In the genomic region with DNA sequence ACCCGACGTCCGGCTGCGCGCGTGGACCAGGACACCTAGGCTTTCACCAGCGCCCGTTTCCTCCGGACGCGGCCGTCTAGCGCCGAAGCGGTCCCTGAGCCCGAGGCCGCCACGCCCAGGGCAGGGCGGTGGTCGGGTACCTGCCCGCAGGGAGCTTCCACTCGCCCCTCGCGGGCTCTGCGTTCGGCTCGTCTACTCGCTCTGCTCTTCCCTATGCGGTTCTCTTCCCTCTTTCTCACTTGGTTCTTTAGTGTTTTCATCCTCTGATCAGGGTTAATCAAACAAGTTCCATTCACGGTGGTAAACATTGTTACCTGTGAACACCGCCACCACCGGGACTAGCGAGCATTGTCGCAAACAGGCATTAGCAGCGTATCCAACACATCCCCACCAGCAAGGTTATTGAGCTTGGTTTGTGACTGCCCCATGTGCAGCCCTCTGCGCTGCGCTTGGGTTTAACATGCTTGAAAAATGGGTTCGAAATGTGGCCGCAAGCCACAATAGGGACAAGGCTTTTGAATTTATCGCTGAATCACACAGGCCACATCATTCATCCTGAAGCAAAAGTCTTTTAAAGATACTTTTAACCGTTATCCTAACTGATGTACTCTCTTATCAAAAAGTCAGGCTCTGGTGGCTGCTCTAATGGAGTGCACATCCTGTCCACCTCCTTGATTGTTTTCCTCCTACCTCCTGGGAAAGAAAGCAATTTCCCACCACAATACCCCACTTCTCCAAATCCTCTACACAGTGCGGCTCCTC, we compare ENCODE assay signal across 8 cellular contexts. TPM values are rescaled to one million over a fixed set of nuclear protein-coding genes. Genes with fewer than 3 reads are reported as not detected.
A peak's percentile ranks its signal among the peaks of the same experiment; 100 is the strongest.
DNase-seq lines count a peak whose midpoint lies in the region; ATAC-seq and TF ChIP-seq lines count a peak whose summit lies in the region.

No MANE protein-coding gene starts in this region.

- H3K4me1 ChIP-seq in IMR-90 (ENCODE audit: control insufficient read depth, insufficient read depth, low read length), result peaks cover 3% of the 10 kb centered on the region; the same call in 1 of the 2 replicates
- H3K4me1 ChIP-seq in neuron (ENCODE audit: insufficient read depth, low read length), result peaks cover 11% of the 10 kb centered on the region

- peak overlapping the region; percentile 86 for H2AK9ac ChIP-seq in IMR-90 (replicated peaks; ENCODE audit: low read depth, low read length, poor library complexity)

- dilution Hi-C loops in IMR-90 (cut with HindIII; ENCODE audit: low sequenced_read_pairs, unreplicated experiment), result no loop called here

- peaks cover 5% of the 10 kb centered on the region; the same call in 1 of the 2 replicates for H4K20me1 ChIP-seq in IMR-90 (ENCODE audit: insufficient read depth, low read length)

- H3K4ac ChIP-seq in IMR-90 (ENCODE audit: low read depth, low read length), result peak overlapping the region; percentile 78

- H3K18ac ChIP-seq in IMR-90 (ENCODE audit: low read depth, low read length), result peak overlapping the region; percentile 61

- peak overlapping the region; percentile 46; the same call in 1 of the 2 replicates for H2AK5ac ChIP-seq in IMR-90 (ENCODE audit: low read depth, low read length)

- peak overlapping the region; percentile 82 to 91 for H4K8ac ChIP-seq in IMR-90 (ENCODE audit: low read depth in 2 of 2, low read length in 2 of 2)

- H2BK15ac ChIP-seq in IMR-90 (ENCODE audit: low read depth, low read length), result peak overlapping the region; percentile 8; the same call in 1 of the 3 replicates

- no TSS peak for BruUV-seq in IMR-90 (replicated peaks; lab: Mats Ljungman, UMichigan)

- peaks cover 12 to 33% of the 10 kb centered on the region in 2 experiments for H3K79me1 ChIP-seq in IMR-90 (ENCODE audit: low read depth in 1 of 2, low read length in 2 of 2)

- H3K56ac ChIP-seq in IMR-90 (ENCODE audit: extremely low read depth, insufficient read depth, low read length), result no peak overlapping the region

- peak overlapping the region; percentile 64 for H3K4me2 ChIP-seq in IMR-90 (ENCODE audit: low read depth, low read length)

- H4K91ac ChIP-seq in IMR-90 (ENCODE audit: insufficient read depth, low read depth, low read length), result peak overlapping the region; percentile 74

- 28% methylated on average over 34 of the region's 42 CpGs; no CpG with 5 or more reads in 1 of the 2 experiments for WGBS in IMR-90 (ENCODE audit: extremely low coverage in 2 of 2, insufficient read length in 1 of 2), 2 experiments

- H4K5ac ChIP-seq in IMR-90 (ENCODE audit: low read depth, low read length), result peak overlapping the region; percentile 88

- CTCF ChIA-PET in IMR-90 (lab: Yijun Ruan, JAX), result no interaction called here

- peak overlapping the region; percentile 79 for H2BK120ac ChIP-seq in IMR-90 (ENCODE audit: low read depth, low read length)

- H3K4me3 ChIP-seq in IMR-90 (ENCODE audit: insufficient read depth, low read depth, low read length), result peak overlapping the region; percentile 99
- H3K4me3 ChIP-seq in neuron (ENCODE audit: low read length), result no peak overlapping the region

- peak overlapping the region; percentile 89 for H2AFZ ChIP-seq in IMR-90 (replicated peaks; ENCODE audit: low read length, poor library complexity)
- H2AFZ ChIP-seq in neuron (ENCODE audit: low read depth, low read length), result peak overlapping the region; percentile 91

- no peaks in the 10 kb centered on the region for H3K9me1 ChIP-seq in IMR-90 (ENCODE audit: insufficient read depth, low read length)

- DNase-seq in ELF-1 (ENCODE audit: low read depth, low spot score), result peak; percentile 50
- no peak for DNase-seq in IMR-90
- peak; percentile 38 for DNase-seq in activated T-cell treated with anti-CD3 and anti-CD28 coated beads for 4 hours
- no peak for DNase-seq in GM13976 (ENCODE audit: low spot score)
- DNase-seq in NCI-H1105 (lab: John Stamatoyannopoulos, UW), result no peak

- no peaks in the 10 kb centered on the region for H3K27me3 ChIP-seq in IMR-90 (ENCODE audit: control insufficient read depth, insufficient read depth, low read length)
- H3K27me3 ChIP-seq in neuron (ENCODE audit: insufficient read depth, low read length), result no peaks in the 10 kb centered on the region

- no peak for TF ChIP-seq CTCF in IMR-90 (conservative IDR thresholded peaks at IDR 0.05; ENCODE audit: low read depth, low read length)
- TF ChIP-seq CTCF in GM13976 (IDR thresholded peaks at IDR 0.05; ENCODE audit: borderline replicate concordance, control extremely low read depth, extremely low read depth, insufficient read depth, missing control alignments), result no peak

- H3K9ac ChIP-seq in IMR-90 (ENCODE audit: low read depth, low read length), result peak overlapping the region; percentile 85

- H2BK20ac ChIP-seq in IMR-90 (ENCODE audit: low read depth, low read length), result no peak overlapping the region

- TF ChIP-seq POLR2A in IMR-90 (IDR thresholded peaks at IDR 0.05; ENCODE audit: low read depth, low read length), result no peak

- in situ Hi-C loops in IMR-90 (cut with MboI; ENCODE audit: low sequenced_read_pairs) (no loop called here), GM13976 (cut with MboI; ENCODE audit: low sequenced_read_pairs, unreplicated experiment) (no loop called here)

- H3K14ac ChIP-seq in IMR-90 (replicated peaks; ENCODE audit: low read depth, low read length), result peak overlapping the region; percentile 14

- ATAC-seq in IMR-90 (ENCODE audit: low read depth) (no peak), esophagus mucosa (peak; percentile 29), GM19395 (IDR thresholded peaks at IDR 0.05; ENCODE audit: unreplicated experiment) (no peak)

- POLR2A ChIA-PET in IMR-90 (lab: Charles Lee; ENCODE audit: unreplicated experiment), result no interaction called here

- H3K36me3 ChIP-seq in IMR-90 (ENCODE audit: control insufficient read depth, insufficient read depth, low read length) (no peaks in the 10 kb centered on the region), neuron (ENCODE audit: insufficient read depth, low read length) (no peaks in the 10 kb centered on the region)

- no peak for TF ChIP-seq RAD21 in IMR-90 (IDR thresholded peaks at IDR 0.05; ENCODE audit: low read length)

- intact Hi-C loops in IMR-90 (cut with micrococcal nuclease), result loop anchor here (2.0 to 10.0 kb wide), 3 partner anchors 39 to 213 kb away; no protein-coding TSS in a partner anchor

- H3K23ac ChIP-seq in IMR-90 (ENCODE audit: low read depth, low read length), result peak overlapping the region; percentile 81

- peak overlapping the region; percentile 87 for H3K27ac ChIP-seq in IMR-90 (ENCODE audit: insufficient read depth, low read length)

- H2BK5ac ChIP-seq in IMR-90 (ENCODE audit: low read depth, low read length, poor library complexity, severe bottlenecking), result peak overlapping the region; percentile 74

- no peaks in the 10 kb centered on the region for H3K9me3 ChIP-seq in IMR-90 (ENCODE audit: control insufficient read depth, insufficient read depth, low read length)
- no peaks in the 10 kb centered on the region for H3K9me3 ChIP-seq in neuron (ENCODE audit: low read length)

TF ChIP-seq in IMR-90, 13 proteins besides CTCF, POLR2A, EP300 and RAD21:
- no peak for TF ChIP-seq CEBPB (IDR thresholded peaks at IDR 0.05; ENCODE audit: low read depth, low read length)
- no peak for TF ChIP-seq SMC3 (IDR thresholded peaks at IDR 0.05; ENCODE audit: low read depth, low read length)
- TF ChIP-seq RFX5 (IDR thresholded peaks at IDR 0.05; ENCODE audit: low read depth, low read length), result no peak
- no peak for TF ChIP-seq MAFK (IDR thresholded peaks at IDR 0.05; ENCODE audit: low read depth, low read length)
- TF ChIP-seq, protein P1, sequence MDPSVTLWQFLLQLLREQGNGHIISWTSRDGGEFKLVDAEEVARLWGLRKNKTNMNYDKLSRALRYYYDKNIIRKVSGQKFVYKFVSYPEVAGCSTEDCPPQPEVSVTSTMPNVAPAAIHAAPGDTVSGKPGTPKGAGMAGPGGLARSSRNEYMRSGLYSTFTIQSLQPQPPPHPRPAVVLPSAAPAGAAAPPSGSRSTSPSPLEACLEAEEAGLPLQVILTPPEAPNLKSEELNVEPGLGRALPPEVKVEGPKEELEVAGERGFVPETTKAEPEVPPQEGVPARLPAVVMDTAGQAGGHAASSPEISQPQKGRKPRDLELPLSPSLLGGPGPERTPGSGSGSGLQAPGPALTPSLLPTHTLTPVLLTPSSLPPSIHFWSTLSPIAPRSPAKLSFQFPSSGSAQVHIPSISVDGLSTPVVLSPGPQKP (IDR thresholded peaks at IDR 0.05; ENCODE audit: borderline replicate concordance, low read depth, low read length), result no peak
- TF ChIP-seq MAZ (IDR thresholded peaks at IDR 0.05; ENCODE audit: borderline replicate concordance, low read depth, low read length), result no peak
- TF ChIP-seq, protein P2, sequence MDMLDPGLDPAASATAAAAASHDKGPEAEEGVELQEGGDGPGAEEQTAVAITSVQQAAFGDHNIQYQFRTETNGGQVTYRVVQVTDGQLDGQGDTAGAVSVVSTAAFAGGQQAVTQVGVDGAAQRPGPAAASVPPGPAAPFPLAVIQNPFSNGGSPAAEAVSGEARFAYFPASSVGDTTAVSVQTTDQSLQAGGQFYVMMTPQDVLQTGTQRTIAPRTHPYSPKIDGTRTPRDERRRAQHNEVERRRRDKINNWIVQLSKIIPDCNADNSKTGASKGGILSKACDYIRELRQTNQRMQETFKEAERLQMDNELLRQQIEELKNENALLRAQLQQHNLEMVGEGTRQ (IDR thresholded peaks at IDR 0.05; ENCODE audit: low read depth, low read length), result no peak
- TF ChIP-seq MXI1 (IDR thresholded peaks at IDR 0.05; ENCODE audit: borderline replicate concordance, low read depth, low read length), result no peak
- TF ChIP-seq FOS (IDR thresholded peaks at IDR 0.05; ENCODE audit: low read depth, low read length), result no peak
- TF ChIP-seq CHD1 (IDR thresholded peaks at IDR 0.05; ENCODE audit: low read depth, low read length), result no peak
- TF ChIP-seq NFE2L2 (IDR thresholded peaks at IDR 0.05; ENCODE audit: low read depth, low read length), result no peak
- TF ChIP-seq BHLHE40 (IDR thresholded peaks at IDR 0.05; ENCODE audit: low read depth, low read length), result no peak

RNA-seq across cellular contexts. Expression of a gene that starts 0.8 kb away (rescaled TPM):
- total RNA-seq in IMR-90 (2012; rRNA removed) (52.0 and 110 TPM in 2 replicates), esophagus mucosa (95.3 TPM)
- polyA plus RNA-seq in IMR-90 (2012; rRNA removed), result 32.2 and 45.9 TPM in 2 replicates
- polyA plus RNA-seq in IMR-90 (2012; cell fraction: cytosol; rRNA removed), result 21.8 and 23.3 TPM in 2 replicates
- polyA plus RNA-seq in IMR-90 (2012; cell fraction: nucleus; rRNA removed; ENCODE audit: low replicate concordance), result 14.8 and 56.7 TPM in 2 replicates

Comparison
In these comparisons a context has a peak if more than half of its experiments do, and no peak if none do; other contexts are left out.
1. DNase-seq: peak in ELF-1 (single experiment) and activated T-cell treated with anti-CD3 and anti-CD28 coated beads for 4 hours (single experiment); none in IMR-90 (single experiment), GM13976 (single experiment) and NCI-H1105 (single experiment).